In the genomic region with DNA sequence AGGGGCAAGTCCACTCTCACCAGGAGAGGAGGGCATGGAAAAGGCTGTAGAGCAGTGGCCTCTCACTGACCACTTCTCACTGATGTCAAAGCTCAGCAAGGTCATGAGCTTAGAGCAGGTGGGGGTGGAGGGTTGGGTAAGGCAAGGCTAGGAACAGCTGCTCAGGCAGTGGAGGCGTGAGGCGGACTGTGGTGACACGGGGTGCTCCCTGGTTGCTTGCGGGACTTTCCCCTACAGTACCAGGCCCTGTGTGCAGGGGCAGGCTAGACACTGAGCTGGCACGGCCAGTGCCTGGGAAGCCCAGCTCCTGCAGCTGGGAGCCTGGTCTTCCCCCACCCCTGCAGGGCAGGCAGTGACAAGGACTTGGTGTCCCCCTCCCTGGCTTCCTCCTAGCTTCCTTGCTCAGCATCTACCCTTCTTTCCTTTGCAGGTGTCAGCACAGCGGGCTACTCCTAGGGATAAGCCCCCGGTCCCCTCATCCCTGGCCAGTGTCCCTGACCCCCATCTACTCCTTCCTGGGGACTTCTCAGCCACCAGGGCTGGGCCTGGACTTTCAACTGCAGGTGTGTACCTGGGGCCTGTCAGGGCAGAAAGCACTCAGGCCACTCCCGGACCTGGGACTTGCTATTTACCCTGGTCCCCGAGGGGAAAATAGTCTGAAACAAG, we compare ENCODE assay signal across 9 cellular contexts. TPM values are rescaled to one million over a fixed set of nuclear protein-coding genes. Genes with fewer than 3 reads are reported as not detected.
DNase-seq lines count a peak whose midpoint lies in the region; ATAC-seq lines count a peak whose summit lies in the region.
"Had no signal": no experiment of that assay in that cellular context is flagged by ENCODE, and none has a peak within 500 bp of the region (broad histone marks: within the 10 kb centered on the region; RNA-seq: fewer than 3 reads in every experiment).

No MANE protein-coding gene starts in this region.

- H3K4me1 ChIP-seq in neuronal stem cell (ENCODE audit: control insufficient read depth in 2 of 2, insufficient read depth in 1 of 2, low read depth in 1 of 2, low read length in 2 of 2): no peaks in the 10 kb centered on the region

- peaks cover 14% of the 10 kb centered on the region for H3K4me1 Mint-ChIP-seq in activated CD4-positive, alpha-beta T cell treated with anti-CD3 and anti-CD28 coated beads, Interleukin-2, amount 10 ng/mL, durations not matched to agents 7 days and 5 days
- H3K4me1 Mint-ChIP-seq: GM23338 had no signal

- H3K27ac Mint-ChIP-seq in activated CD4-positive, alpha-beta T cell treated with anti-CD3 and anti-CD28 coated beads, Interleukin-2, amount 10 ng/mL, durations not matched to agents 7 days and 5 days: peak overlapping the region; percentile 54
- H3K27ac Mint-ChIP-seq: GM23338 had no signal

- ATAC-seq in GM18498 (IDR thresholded peaks at IDR 0.05; ENCODE audit: unreplicated experiment) (peak; percentile 75), HG02571 (IDR thresholded peaks at IDR 0.05; ENCODE audit: unreplicated experiment) (peak; percentile 77), GM21526 (IDR thresholded peaks at IDR 0.05; ENCODE audit: low FRiP score, unreplicated experiment) (no peak)
- ATAC-seq: GM23338 had no signal

- peaks cover 7% of the 10 kb centered on the region for H3K79me1 ChIP-seq in neuronal stem cell (ENCODE audit: low read depth, low read length)

- no peaks in the 10 kb centered on the region for H3K27me3 Mint-ChIP-seq in activated CD4-positive, alpha-beta T cell treated with anti-CD3 and anti-CD28 coated beads, Interleukin-2, amount 10 ng/mL, durations not matched to agents 7 days and 5 days

- no peak overlapping the region for H3K27ac ChIP-seq in neuronal stem cell (replicated peaks; ENCODE audit: low read length)

- POLR2A ChIA-PET in activated CD4-positive, alpha-beta T cell treated with anti-CD3 and anti-CD28 coated beads, Interleukin-2, amount 10 ng/mL, durations not matched to agents 7 days and 5 days (lab: Charles Lee): interaction anchor here (0.6 kb wide), 1 partner anchor 15 kb away, joined by 15 read pairs; no protein-coding TSS in a partner anchor

- H3K23ac ChIP-seq in neuronal stem cell (ENCODE audit: low read depth, low read length, poor library complexity): peak overlapping the region; percentile 60

- no peak for DNase-seq in activated CD4-positive, alpha-beta T cell treated with anti-CD3 and anti-CD28 coated beads, Interleukin-2, amount 10 ng/mL, durations not matched to agents 7 days and 5 days
- DNase-seq in neuronal stem cell (ENCODE audit: low spot score): no peak
- DNase-seq in SW480 (ENCODE audit: low spot score): no peak
- no peak for DNase-seq in cerebellar cortex (ENCODE audit: low spot score)
- no peak for DNase-seq in OCI-M2 (lab: John Stamatoyannopoulos, UW; ENCODE audit: unreplicated experiment)

- peak overlapping the region; percentile 35 for H2AK5ac ChIP-seq in neuronal stem cell (ENCODE audit: low read depth, low read length)

- no peak overlapping the region for H3K4me3 ChIP-seq in neuronal stem cell (ENCODE audit: low read length in 2 of 2)
- H3K4me3 ChIP-seq: GM23338 had no signal

- WGBS in neuronal stem cell (ENCODE audit: extremely low coverage in 2 of 2, insufficient read length in 2 of 2, insufficient replicate concordance in 1 of 2), 2 donors: no CpG with 5 or more reads among the region's 9 CpGs

- CTCF ChIA-PET in activated CD4-positive, alpha-beta T cell treated with anti-CD3 and anti-CD28 coated beads, Interleukin-2, amount 10 ng/mL, durations not matched to agents 7 days and 5 days (lab: Charles Lee): no interaction called here

- H2BK120ac ChIP-seq in neuronal stem cell (ENCODE audit: low read depth, low read length): no peak overlapping the region

- peaks cover 0 to 1% of the 10 kb centered on the region in 2 donors for H3K9me3 ChIP-seq in neuronal stem cell (replicated peaks in 1 of 2; ENCODE audit: control insufficient read depth in 2 of 2, insufficient read depth in 1 of 2, low read depth in 1 of 2, low read length in 2 of 2)

- no peak overlapping the region for H3K4me2 ChIP-seq in neuronal stem cell (ENCODE audit: insufficient read depth, low read length, poor library complexity, severe bottlenecking)
- H3K4me2 ChIP-seq: GM23338 had no signal

- no peak overlapping the region for H3K14ac ChIP-seq in neuronal stem cell (ENCODE audit: low read length)

- no peak overlapping the region for H2BK12ac ChIP-seq in neuronal stem cell (ENCODE audit: low read length)

- H3K4ac ChIP-seq in neuronal stem cell (ENCODE audit: low read length): no peak overlapping the region

- H4K91ac ChIP-seq in neuronal stem cell (ENCODE audit: low read depth, low read length, poor library complexity): no peak overlapping the region

- H3K36me3 ChIP-seq in neuronal stem cell (replicated peaks in 1 of 2; ENCODE audit: control insufficient read depth in 2 of 2, insufficient read depth in 2 of 2, low read length in 2 of 2): peaks cover 33 to 63% of the 10 kb centered on the region in 2 donors

- no peak overlapping the region for H3K4me3 Mint-ChIP-seq in activated CD4-positive, alpha-beta T cell treated with anti-CD3 and anti-CD28 coated beads, Interleukin-2, amount 10 ng/mL, durations not matched to agents 7 days and 5 days
- H3K4me3 Mint-ChIP-seq: GM23338 had no signal

- H3K9me3 Mint-ChIP-seq in activated CD4-positive, alpha-beta T cell treated with anti-CD3 and anti-CD28 coated beads, Interleukin-2, amount 10 ng/mL, durations not matched to agents 7 days and 5 days: no peaks in the 10 kb centered on the region
- H3K9me3 Mint-ChIP-seq: GM23338 had no signal

- H2AFZ ChIP-seq in neuronal stem cell (ENCODE audit: low read length): no peak overlapping the region
- H2AFZ ChIP-seq: GM23338 had no signal

- H2BK5ac ChIP-seq in neuronal stem cell (ENCODE audit: low read length): no peak overlapping the region

- no peak overlapping the region for H4K8ac ChIP-seq in neuronal stem cell (ENCODE audit: low read depth, low read length)

- no peaks in the 10 kb centered on the region for H3K27me3 ChIP-seq in neuronal stem cell (ENCODE audit: control insufficient read depth in 3 of 3, insufficient read depth in 3 of 3, low read depth in 1 of 3, low read length in 3 of 3)

- H2BK15ac ChIP-seq in neuronal stem cell (ENCODE audit: low read length): no peak overlapping the region

- peak overlapping the region; percentile 60 for H3K9ac ChIP-seq in neuronal stem cell (ENCODE audit: low read depth, low read length, poor library complexity)

- H3K36me3 Mint-ChIP-seq in activated CD4-positive, alpha-beta T cell treated with anti-CD3 and anti-CD28 coated beads, Interleukin-2, amount 10 ng/mL, durations not matched to agents 7 days and 5 days (ENCODE audit: low read depth): peaks cover 26% of the 10 kb centered on the region

- peak overlapping the region; percentile 83 for H3K18ac ChIP-seq in neuronal stem cell (ENCODE audit: low read length)

RNA-seq across cellular contexts. Expression of gene PISD, which starts 45.6 kb away (rescaled TPM):
- total RNA-seq in activated CD4-positive, alpha-beta T cell treated with anti-CD3 and anti-CD28 coated beads, Interleukin-2, amount 10 ng/mL, durations not matched to agents 7 days and 5 days: 10 to 100 TPM; 19.4 to 19.6 TPM
- 18.6 TPM for polyA plus RNA-seq in neuronal stem cell (2013, experiment 1 of 2)
- 18.6 TPM for polyA plus RNA-seq in neuronal stem cell (2013, experiment 2 of 2)
